Comparison of ENCODE assay signal across 11 cellular contexts in genomic region chr5:14204011-14204670, GRCh38.
A peak's percentile ranks its signal among the peaks of the same experiment; 100 is the strongest.
DNase-seq lines count a peak whose midpoint lies in the region; ATAC-seq and TF ChIP-seq lines count a peak whose summit lies in the region.
"Had no signal": no experiment of that assay in that cellular context is flagged by ENCODE, and none has a peak within 500 bp of the region (broad histone marks: within the 10 kb centered on the region; RNA-seq: fewer than 3 reads in every experiment).

No MANE protein-coding gene starts in this region.

- H3K36me3 ChIP-seq in BLaER1 treated with 17β-estradiol and CSF1 and Interleukin-3, amounts not matched to agents 10 nM and 100 nM = peaks cover 0 to 9% (median 0%) of the 10 kb centered on the region in 11 experiments; a peak in 3 of 22 replicates
- H3K36me3 ChIP-seq in OCI-LY7 (ENCODE audit: insufficient read depth, low read length) (no peaks in the 10 kb centered on the region), esophagus (ENCODE audit: control insufficient read depth in 2 of 2, insufficient read depth in 2 of 2, low read length in 1 of 2) (no peaks in the 10 kb centered on the region)

- no peaks in the 10 kb centered on the region for H3K9me3 Mint-ChIP-seq in neural crest cell
- H3K9me3 Mint-ChIP-seq in T-cell = no peaks in the 10 kb centered on the region
- H3K9me3 Mint-ChIP-seq: activated T-cell treated with anti-CD3 and anti-CD28 coated beads, Interleukin-2, amount 50 U/mL, for 24 hours; CD4-positive, CD25-positive, alpha-beta regulatory T cell had no signal

- peak overlapping the region; percentile 48 to 91 (median 85); a peak in 21 of 22 replicates for H3K27ac ChIP-seq in BLaER1 treated with 17β-estradiol and CSF1 and Interleukin-3, amounts not matched to agents 10 nM and 100 nM
- no peak overlapping the region for H3K27ac ChIP-seq in OCI-LY7 (ENCODE audit: low read depth, low read length, poor library complexity, severe bottlenecking)
- peak overlapping the region; percentile 40 to 60 for H3K27ac ChIP-seq in esophagus (ENCODE audit: low read depth in 2 of 2, low read length in 1 of 2)

- intact Hi-C loops in OCI-LY7 (cut with micrococcal nuclease; ENCODE audit: unreplicated experiment) = no loop called here

- no peaks in the 10 kb centered on the region for H3K9me2 ChIP-seq in OCI-LY7 (ENCODE audit: insufficient read depth, low read length)

- no peak for ATAC-seq in HG03571 (IDR thresholded peaks at IDR 0.05; ENCODE audit: unreplicated experiment)
- no peak for ATAC-seq in T-cell (replicated peaks in 1 of 4)

- H3K27me3 Mint-ChIP-seq in neural crest cell (ENCODE audit: low read depth) = no peaks in the 10 kb centered on the region
- H3K27me3 Mint-ChIP-seq in T-cell = peaks cover 0 to 3% of the 10 kb centered on the region in 2 donors

- H3K4me3 Mint-ChIP-seq in neural crest cell (no peak overlapping the region), T-cell (no peak overlapping the region)
- H3K4me3 Mint-ChIP-seq: activated T-cell treated with anti-CD3 and anti-CD28 coated beads, Interleukin-2, amount 50 U/mL, for 24 hours; CD4-positive, CD25-positive, alpha-beta regulatory T cell had no signal

- H3K9me3 ChIP-seq in BLaER1 treated with 17β-estradiol and CSF1 and Interleukin-3, amounts not matched to agents 10 nM and 100 nM (replicated peaks in 1 of 11) = peaks cover 0 to 13% (median 8%) of the 10 kb centered on the region in 11 experiments; a peak in 11 of 22 replicates
- H3K9me3 ChIP-seq in OCI-LY7 (ENCODE audit: low read length) (no peaks in the 10 kb centered on the region), esophagus (ENCODE audit: control insufficient read depth in 2 of 2, insufficient read depth in 1 of 2, low read depth in 1 of 2, low read length in 1 of 2) (no peaks in the 10 kb centered on the region)

- peak overlapping the region in 5 of 10 experiments; percentile 16 to 55 (median 36); a peak in 6 of 20 replicates for H3K4me3 ChIP-seq in BLaER1 treated with 17β-estradiol and CSF1 and Interleukin-3, amounts not matched to agents 10 nM and 100 nM
- H3K4me3 ChIP-seq in OCI-LY7 (ENCODE audit: low read depth, low read length, poor library complexity, severe bottlenecking) = no peak overlapping the region
- no peak overlapping the region for H3K4me3 ChIP-seq in esophagus (ENCODE audit: low read depth in 1 of 2, low read length in 2 of 2)

- no TSS peak for BruUV-seq in OCI-LY7 (replicated peaks; lab: Mats Ljungman, UMichigan)

- peaks cover 45% of the 10 kb centered on the region for H3K4me1 Mint-ChIP-seq in neural crest cell
- H3K4me1 Mint-ChIP-seq in T-cell = peaks cover 7 to 10% (median 9%) of the 10 kb centered on the region in 3 donors

- H3K27ac Mint-ChIP-seq in neural crest cell (ENCODE audit: unreplicated experiment) = peak overlapping the region; percentile 70
- no peak overlapping the region for H3K27ac Mint-ChIP-seq in T-cell
- H3K27ac Mint-ChIP-seq: activated T-cell treated with anti-CD3 and anti-CD28 coated beads, Interleukin-2, amount 50 U/mL, for 24 hours; CD4-positive, CD25-positive, alpha-beta regulatory T cell had no signal

- H3K27me3 ChIP-seq in BLaER1 treated with 17β-estradiol and CSF1 and Interleukin-3, amounts not matched to agents 10 nM and 100 nM = no peaks in the 10 kb centered on the region
- H3K27me3 ChIP-seq in esophagus (ENCODE audit: control insufficient read depth in 1 of 2, insufficient read depth in 2 of 2, low read length in 2 of 2) = no peaks in the 10 kb centered on the region

- H3K4me1 ChIP-seq in BLaER1 treated with 17β-estradiol and CSF1 and Interleukin-3, amounts not matched to agents 10 nM and 100 nM = peaks cover 82 to 98% (median 95%) of the 10 kb centered on the region in 10 experiments
- H3K4me1 ChIP-seq in OCI-LY7 (ENCODE audit: insufficient read depth, low read length, poor library complexity, severe bottlenecking) = peaks cover 43% of the 10 kb centered on the region
- H3K4me1 ChIP-seq in esophagus (ENCODE audit: control insufficient read depth in 2 of 2, insufficient read depth in 2 of 2, low read length in 1 of 2) = peaks cover 0 to 9% of the 10 kb centered on the region in 2 donors

- POLR2A ChIA-PET in OCI-LY7 (lab: Charles Lee) (interaction anchor here (0.6 to 1.6 kb wide), 6 partner anchors 9 to 61 kb away, joined by 3 to 4 read pairs (median 4); no protein-coding TSS in a partner anchor), T-cell (lab: Charles Lee) (no interaction called here)

- 76 to 78% methylated on average over 6 of the region's 6 CpGs for WGBS in esophagus, 2 donors

- peak overlapping the region; percentile 64 to 80 (median 72); a peak in 20 of 22 replicates for H3K9ac ChIP-seq in BLaER1 treated with 17β-estradiol and CSF1 and Interleukin-3, amounts not matched to agents 10 nM and 100 nM

- H2AFZ ChIP-seq in OCI-LY7 (ENCODE audit: low read length) = no peak overlapping the region

- DNase-seq in OCI-LY7 (ENCODE audit: low spot score) (no peak), neural crest cell (ENCODE audit: low read depth, low spot score) (no peak), UCSD-AML1 (lab: John Stamatoyannopoulos, UW; ENCODE audit: unreplicated experiment) (no peak), CD1c-positive myeloid dendritic cell (ENCODE audit: extremely low spot score) (no peak), T-cell (no peak)
- DNase-seq: activated T-cell treated with anti-CD3 and anti-CD28 coated beads, Interleukin-2, amount 50 U/mL, for 24 hours; CD4-positive, CD25-positive, alpha-beta regulatory T cell; NCI-H748 treated with DMSO at 0.1 percent for 48 hours had no signal

- no peaks in the 10 kb centered on the region for H3K36me3 Mint-ChIP-seq in neural crest cell (ENCODE audit: low read depth)
- no peaks in the 10 kb centered on the region for H3K36me3 Mint-ChIP-seq in T-cell
- H3K36me3 Mint-ChIP-seq: CD4-positive, CD25-positive, alpha-beta regulatory T cell had no signal

- H3K4me2 ChIP-seq in BLaER1 treated with 17β-estradiol and CSF1 and Interleukin-3, amounts not matched to agents 10 nM and 100 nM = peak overlapping the region; percentile 75 to 92 (median 84)
- peak overlapping the region; percentile 67; the same call in 1 of the 2 replicates for H3K4me2 ChIP-seq in OCI-LY7 (ENCODE audit: low read length)

- TF ChIP-seq CTCF in OCI-LY7 (conservative IDR thresholded peaks at IDR 0.05; ENCODE audit: low read length) (no peak), neural crest cell (conservative IDR thresholded peaks at IDR 0.05) (no peak)

- peaks cover 29% of the 10 kb centered on the region; the same call in 1 of the 2 replicates for H3K79me2 ChIP-seq in OCI-LY7 (ENCODE audit: insufficient read depth, low read depth, low read length)

- peaks cover 5 to 76% (median 26%) of the 10 kb centered on the region in 11 experiments; a peak in 16 of 22 replicates for H4K20me1 ChIP-seq in BLaER1 treated with 17β-estradiol and CSF1 and Interleukin-3, amounts not matched to agents 10 nM and 100 nM
- no peaks in the 10 kb centered on the region for H4K20me1 ChIP-seq in OCI-LY7 (ENCODE audit: insufficient read depth, low read length)

- CTCF ChIA-PET in OCI-LY7 (lab: Charles Lee; ENCODE audit: unreplicated experiment) = interaction anchor here (0.7 kb wide), 1 partner anchor 10 kb away, joined by 3 read pairs; no protein-coding TSS in a partner anchor
- CTCF ChIA-PET in T-cell (lab: Charles Lee) = no interaction called here
